In the genomic region with DNA sequence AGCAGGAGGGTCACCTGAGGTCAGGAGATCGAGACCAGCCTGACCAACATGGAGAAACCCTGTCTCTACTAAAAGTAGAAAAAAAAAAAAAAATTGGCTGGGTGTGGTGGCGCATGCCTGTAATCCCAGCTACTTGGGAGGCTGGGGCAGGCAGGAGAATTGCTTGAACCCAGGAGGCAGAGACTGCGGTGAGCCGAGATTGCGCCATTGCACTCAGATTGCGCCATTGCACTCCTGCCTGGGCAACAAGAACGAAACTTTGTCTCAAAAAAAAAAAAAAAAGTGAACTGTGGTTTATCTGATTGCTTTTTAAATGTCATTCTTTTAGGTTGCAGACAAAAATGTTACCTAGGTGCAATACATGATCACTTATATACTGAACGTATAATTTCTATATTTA, we compare ENCODE assay signal across 1 cellular context. TPM values are rescaled to one million over a fixed set of nuclear protein-coding genes. Genes with fewer than 3 reads are reported as not detected.
"Had no signal": no experiment of that assay in that cellular context is flagged by ENCODE, and none has a peak within 500 bp of the region (broad histone marks: within the 10 kb centered on the region; RNA-seq: fewer than 3 reads in every experiment).

No MANE protein-coding gene starts in this region.

RNA-seq across cellular contexts. Expression of gene CACNB2, which starts 16.6 kb away (rescaled TPM):
- total RNA-seq: lung microvascular endothelial cell had no signal
